23 cellular contexts compared by ENCODE assay signal in the genomic region with DNA sequence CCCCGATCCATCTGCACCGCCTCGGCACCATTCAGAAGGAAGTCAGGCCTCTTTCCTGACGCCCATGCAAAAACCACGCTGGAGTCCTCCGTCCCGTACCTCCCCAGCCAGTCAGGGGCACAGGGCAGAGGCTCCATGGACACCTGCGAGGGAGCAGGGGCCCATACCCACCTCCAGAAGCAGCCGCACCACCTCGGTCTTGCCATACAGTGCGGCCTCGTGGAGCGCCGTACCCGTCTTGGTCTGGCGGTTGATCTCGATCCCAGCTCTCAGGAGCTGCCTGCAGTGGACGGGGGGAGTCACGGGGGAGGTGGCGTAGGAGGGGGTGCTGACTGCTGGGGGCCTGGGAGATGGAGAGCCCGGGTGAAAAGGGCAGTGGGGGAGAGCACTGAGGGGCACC.
"Had no signal": no experiment of that assay in that cellular context is flagged by ENCODE, and none has a peak within 500 bp of the region (broad histone marks: within the 10 kb centered on the region; RNA-seq: fewer than 3 reads in every experiment).

No MANE protein-coding gene starts in this region.

- H3K27ac ChIP-seq: hepatocyte, stomach, suprapubic skin, tibial artery had no signal

- H3K27ac Mint-ChIP-seq: activated CD4-positive, alpha-beta T cell treated with anti-CD3 and anti-CD28 coated beads for 36 hours; activated naive CD8-positive, alpha-beta T cell; natural killer cell had no signal

- H3K36me3 Mint-ChIP-seq: activated naive CD8-positive, alpha-beta T cell; natural killer cell; stimulated activated naive B cell treated with anti-CD40 and anti-IgM and Interleukin-4, amounts not matched to agents 10 μg/mL and 1 μg/mL and 100 μg/mL, for 72 hours had no signal

- H3K27me3 Mint-ChIP-seq: activated CD4-positive, alpha-beta T cell treated with anti-CD3 and anti-CD28 coated beads for 36 hours; activated naive CD8-positive, alpha-beta T cell; stimulated activated naive B cell treated with anti-CD40 and anti-IgM and Interleukin-4, amounts not matched to agents 10 μg/mL and 1 μg/mL and 100 μg/mL, for 72 hours had no signal

- H3K27me3 ChIP-seq: gastroesophageal sphincter, hepatocyte, stomach, suprapubic skin, tibial artery had no signal

- DNase-seq: activated CD4-positive, alpha-beta T cell treated with anti-CD3 and anti-CD28 coated beads for 36 hours; activated CD4-positive, alpha-beta T cell treated with anti-CD3 and anti-CD28 coated beads, Interleukin-2, amount 50 U/mL, for 4 hours; activated CD4-positive, CD25-positive, alpha-beta regulatory T cell; activated effector memory CD4-positive, alpha-beta T cell treated with Interleukin-2 at 50 U/mL for 16 hours; activated naive CD4-positive, alpha-beta T cell treated with Interleukin-2 at 50 U/mL for 16 hours; cerebellar nuclear complex; cortex of kidney; islet precursor cell; left colon; mesendoderm; natural killer cell; posterior cingulate gyrus; stimulated activated CD4-positive, alpha-beta T cell treated with anti-CD3 and anti-CD28 coated beads, Interleukin-15, amount 100 ng/mL, for 24 hours; stimulated activated CD4-positive, alpha-beta T cell treated with anti-CD3 and anti-CD28 coated beads, Interleukin-2, amount 100 ng/mL, for 24 hours; stimulated activated naive B cell treated with anti-CD40 and anti-IgM and Interleukin-4, amounts not matched to agents 10 μg/mL and 1 μg/mL and 100 μg/mL, for 72 hours; stomach; tibial artery had no signal

- H2AFZ ChIP-seq: hepatocyte had no signal

- H3K9me3 Mint-ChIP-seq: natural killer cell; stimulated activated naive B cell treated with anti-CD40 and anti-IgM and Interleukin-4, amounts not matched to agents 10 μg/mL and 1 μg/mL and 100 μg/mL, for 72 hours had no signal

- ATAC-seq: activated CD4-positive, alpha-beta T cell treated with anti-CD3 and anti-CD28 coated beads for 36 hours; gastroesophageal sphincter; left colon; natural killer cell; stimulated activated naive B cell treated with anti-CD40 and anti-IgM and Interleukin-4, amounts not matched to agents 10 μg/mL and 1 μg/mL and 100 μg/mL, for 72 hours had no signal

- H3K4me3 Mint-ChIP-seq: activated CD4-positive, alpha-beta T cell treated with anti-CD3 and anti-CD28 coated beads for 36 hours; activated naive CD8-positive, alpha-beta T cell; natural killer cell; stimulated activated naive B cell treated with anti-CD40 and anti-IgM and Interleukin-4, amounts not matched to agents 10 μg/mL and 1 μg/mL and 100 μg/mL, for 72 hours had no signal

- H3K4me1 Mint-ChIP-seq: activated CD4-positive, alpha-beta T cell treated with anti-CD3 and anti-CD28 coated beads for 36 hours had no signal

- H3K4me3 ChIP-seq: gastroesophageal sphincter, hepatocyte, lung, smooth muscle cell, stomach, suprapubic skin, tibial artery had no signal

- H3K4me2 ChIP-seq: hepatocyte, smooth muscle cell had no signal

- H3K9me3 ChIP-seq: gastroesophageal sphincter, stomach, suprapubic skin, tibial artery had no signal
